15 cellular contexts compared by ENCODE assay signal in the genomic region with DNA sequence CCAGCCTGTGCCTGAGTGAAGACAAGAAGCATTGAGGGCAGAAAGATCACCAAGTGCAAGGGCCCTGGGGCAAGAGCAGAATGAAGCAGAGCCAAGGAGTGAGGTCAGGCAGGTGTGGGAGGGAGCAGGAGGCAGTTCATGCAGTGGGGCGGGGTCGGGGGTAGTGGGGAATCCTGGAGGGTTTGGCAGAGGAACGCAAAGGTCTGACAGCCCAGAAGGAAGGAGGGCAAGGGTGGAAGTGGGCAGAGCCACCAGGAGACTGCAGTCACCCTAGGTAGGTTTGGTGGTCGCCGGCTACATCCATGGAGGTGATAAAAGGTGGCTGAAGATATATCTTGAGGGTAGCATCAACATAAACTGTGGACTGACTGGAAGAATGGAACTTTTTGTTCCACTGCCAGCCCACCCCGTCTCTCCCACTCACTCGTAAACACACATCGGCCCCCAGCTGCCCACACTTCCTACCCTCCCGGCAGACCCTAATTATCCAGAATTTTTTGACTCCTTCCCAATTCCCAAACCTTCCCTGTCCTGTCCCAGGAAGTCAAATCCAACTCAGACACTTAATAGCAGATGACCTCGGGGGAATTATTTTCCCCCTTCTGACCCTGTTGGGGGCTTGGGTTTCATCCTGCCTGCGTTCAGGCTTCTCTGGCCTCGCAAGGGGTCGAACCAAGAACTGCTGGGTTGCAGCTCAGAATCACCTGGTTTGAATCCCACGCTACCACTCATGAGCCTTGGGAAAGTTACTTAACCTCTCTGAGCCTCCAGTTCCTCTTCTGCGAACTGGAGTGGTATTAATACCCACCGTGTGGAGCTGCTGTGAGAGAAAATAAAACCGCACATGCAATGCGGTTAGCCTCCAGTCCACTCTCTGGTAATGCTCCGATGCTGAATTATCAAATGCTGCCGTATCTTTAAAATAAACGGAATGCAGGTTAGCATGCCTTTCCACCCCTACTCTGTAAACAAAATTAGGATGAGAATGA.
DNase-seq lines count a peak whose midpoint lies in the region; ATAC-seq and TF ChIP-seq lines count a peak whose summit lies in the region.
"Had no signal": no experiment of that assay in that cellular context is flagged by ENCODE, and none has a peak within 500 bp of the region (broad histone marks: within the 10 kb centered on the region; RNA-seq: fewer than 3 reads in every experiment).

No MANE protein-coding gene starts in this region.

- no peak for ATAC-seq in GM18511 (IDR thresholded peaks at IDR 0.05; ENCODE audit: unreplicated experiment)
- ATAC-seq: A549 had no signal

- no peaks in the 10 kb centered on the region for H3K9me2 ChIP-seq in OCI-LY1 (ENCODE audit: low read depth, low read length)

- no peak overlapping the region for H3K4me3 ChIP-seq in mammary epithelial cell (replicated peaks in 1 of 3; ENCODE audit: insufficient read depth in 1 of 3, low read depth in 2 of 3, low read length in 3 of 3)
- H3K4me3 ChIP-seq in OCI-LY1 (ENCODE audit: low read depth, low read length, poor library complexity, severe bottlenecking) = no peak overlapping the region
- H3K4me3 ChIP-seq in iPS-18a (ENCODE audit: low read length) = peak overlapping the region; percentile 14
- H3K4me3 ChIP-seq in stomach smooth muscle (ENCODE audit: low read length in 2 of 2) = no peak overlapping the region
- H3K4me3 ChIP-seq: A549 had no signal

- dilution Hi-C loops in mammary epithelial cell (cut with HindIII; ENCODE audit: low sequenced_read_pairs) = no loop called here

- no peak overlapping the region for H3K4me2 ChIP-seq in mammary epithelial cell (ENCODE audit: insufficient read depth, low read depth, low read length)
- H3K4me2 ChIP-seq in OCI-LY1 (ENCODE audit: low read length) = no peak overlapping the region; the same call in 1 of the 2 replicates
- H3K4me2 ChIP-seq: A549 had no signal

- CTCF ChIA-PET in MCF 10A (lab: Yijun Ruan, JAX) = no interaction called here
- CTCF ChIA-PET in mammary epithelial cell (lab: Charles Lee; ENCODE audit: low non-redundant PET) = no interaction called here

- TF ChIP-seq CTCF in MCF 10A (IDR thresholded peaks at IDR 0.05; ENCODE audit: unreplicated experiment) (no peak), mammary epithelial cell (conservative IDR thresholded peaks at IDR 0.05 in 1 of 2, IDR thresholded peaks at IDR 0.05 in 1 of 2; ENCODE audit: extremely low read depth in 1 of 2, insufficient read depth in 1 of 2, low read depth in 1 of 2, low read length in 2 of 2) (no peak), OCI-LY1 (IDR thresholded peaks at IDR 0.05; ENCODE audit: low read length) (no peak)

- H3K4me1 ChIP-seq in mammary epithelial cell (ENCODE audit: insufficient read depth, low read length) (peaks cover 29% of the 10 kb centered on the region), OCI-LY1 (ENCODE audit: insufficient read depth, low read length, severe bottlenecking) (peaks cover 68% of the 10 kb centered on the region), iPS-18a (ENCODE audit: control insufficient read depth, low read depth, low read length) (peaks cover 44% of the 10 kb centered on the region), stomach smooth muscle (ENCODE audit: control insufficient read depth, insufficient read depth, low read length) (peaks cover 28% of the 10 kb centered on the region)

- WGBS in mammary epithelial cell (ENCODE audit: low coverage, missing lambda C conversion rate) = 90% methylated on average over 13 of the region's 21 CpGs

- peak overlapping the region; percentile 30 for H3K27ac Mint-ChIP-seq in MCF 10A (ENCODE audit: low read depth, unreplicated experiment)
- H3K27ac Mint-ChIP-seq: type B pancreatic cell had no signal

- POLR2A ChIA-PET in MCF 10A (lab: Yijun Ruan, JAX) = no interaction called here

- BruUV-seq in MCF 10A (replicated peaks; lab: Mats Ljungman, UMichigan) (no TSS peak), mammary epithelial cell (replicated peaks; lab: Mats Ljungman, UMichigan) (no TSS peak)

- H3F3A ChIP-seq in OCI-LY1 (ENCODE audit: insufficient read depth, low read length) = no peaks in the 10 kb centered on the region

- intact Hi-C loops in MCF 10A (cut with micrococcal nuclease) = no loop called here
- intact Hi-C loops in mammary epithelial cell (cut with micrococcal nuclease) = no loop called here

- no peak overlapping the region for H2AFZ ChIP-seq in mammary epithelial cell (ENCODE audit: low read depth, low read length)
- H2AFZ ChIP-seq in OCI-LY1 (ENCODE audit: low read length) = no peak overlapping the region

- in situ Hi-C loops in mammary epithelial cell (cut with MboI; ENCODE audit: low sequenced_read_pairs in 2 of 2) = no loop called here

- H3K27me3 Mint-ChIP-seq in MCF 10A (ENCODE audit: insufficient read depth, unreplicated experiment) = no peaks in the 10 kb centered on the region

- H3K9me3 ChIP-seq in mammary epithelial cell (replicated peaks; ENCODE audit: insufficient read depth, low read length) (no peaks in the 10 kb centered on the region), OCI-LY1 (ENCODE audit: low read length) (no peaks in the 10 kb centered on the region), iPS-18a (ENCODE audit: control insufficient read depth, low read depth, low read length) (no peaks in the 10 kb centered on the region), stomach smooth muscle (ENCODE audit: control insufficient read depth in 2 of 2, low read length in 2 of 2) (no peaks in the 10 kb centered on the region)
- H3K9me3 ChIP-seq: A549 had no signal

- H4K20me1 ChIP-seq in mammary epithelial cell (ENCODE audit: insufficient read depth, low read length) (no peaks in the 10 kb centered on the region), OCI-LY1 (ENCODE audit: insufficient read depth, low read length) (no peaks in the 10 kb centered on the region)

- no peaks in the 10 kb centered on the region for H3K27me3 ChIP-seq in mammary epithelial cell (ENCODE audit: insufficient read depth, low read length)
- H3K27me3 ChIP-seq in OCI-LY1 (ENCODE audit: insufficient read depth, low read length) = no peaks in the 10 kb centered on the region
- no peaks in the 10 kb centered on the region for H3K27me3 ChIP-seq in iPS-18a (ENCODE audit: control insufficient read depth, insufficient read depth, low read length)
- H3K27me3 ChIP-seq in stomach smooth muscle (ENCODE audit: control insufficient read depth in 1 of 2, insufficient read depth in 2 of 2, low read length in 2 of 2) = no peaks in the 10 kb centered on the region

- H3K27ac ChIP-seq in mammary epithelial cell (ENCODE audit: insufficient read depth, low read depth, low read length) = no peak overlapping the region
- H3K27ac ChIP-seq in OCI-LY1 (ENCODE audit: low read depth, low read length, poor library complexity, severe bottlenecking) = peak overlapping the region; percentile 50
- no peak overlapping the region for H3K27ac ChIP-seq in iPS-18a (ENCODE audit: low read length)
- peak overlapping the region; percentile 41 for H3K27ac ChIP-seq in stomach smooth muscle (ENCODE audit: low read length)

- no peak overlapping the region for H3K4me3 Mint-ChIP-seq in MCF 10A (ENCODE audit: unreplicated experiment)

- H3K79me2 ChIP-seq in mammary epithelial cell (ENCODE audit: insufficient read depth, low read length) = no peaks in the 10 kb centered on the region
- no peaks in the 10 kb centered on the region for H3K79me2 ChIP-seq in OCI-LY1 (ENCODE audit: insufficient read depth, low read length)

- no peaks in the 10 kb centered on the region for H3K36me3 ChIP-seq in mammary epithelial cell (ENCODE audit: insufficient read depth, low read length)
- no peaks in the 10 kb centered on the region for H3K36me3 ChIP-seq in OCI-LY1 (ENCODE audit: insufficient read depth, low read length)
- H3K36me3 ChIP-seq in iPS-18a (ENCODE audit: control insufficient read depth, low read depth, low read length) = no peaks in the 10 kb centered on the region
- H3K36me3 ChIP-seq in stomach smooth muscle (ENCODE audit: control insufficient read depth in 2 of 2, insufficient read depth in 2 of 2, low read length in 2 of 2) = no peaks in the 10 kb centered on the region

- no peaks in the 10 kb centered on the region for H3K36me3 Mint-ChIP-seq in MCF 10A (ENCODE audit: insufficient read depth, unreplicated experiment)
- H3K36me3 Mint-ChIP-seq: type B pancreatic cell had no signal

- no peaks in the 10 kb centered on the region for H3K9me3 Mint-ChIP-seq in MCF 10A (ENCODE audit: unreplicated experiment)
- H3K9me3 Mint-ChIP-seq: type B pancreatic cell had no signal

- peak; percentile 38 for DNase-seq in MCF 10A (ENCODE audit: unreplicated experiment)
- DNase-seq in mammary epithelial cell = no peak
- DNase-seq in NCI-H2227 (lab: John Stamatoyannopoulos, UW; ENCODE audit: unreplicated experiment) = no peak
- DNase-seq in GM19238 (ENCODE audit: insufficient read length, low spot score) = no peak
- DNase-seq: activated CD4-positive, alpha-beta T cell treated with anti-CD3 and anti-CD28 coated beads for 4 hours; activated T-cell treated with anti-CD3 and anti-CD28 coated beads for 4 hours; GF-D8; stimulated activated CD4-positive, alpha-beta T cell treated with anti-CD3 and anti-CD28 coated beads, Interleukin-2, amount 100 ng/mL, for 24 hours; T-helper 2 cell had no signal

- no peak overlapping the region for H3K9ac ChIP-seq in mammary epithelial cell (ENCODE audit: insufficient read depth, low read length)
- H3K9ac ChIP-seq in OCI-LY1 (ENCODE audit: low read length) = no peak overlapping the region
- H3K9ac ChIP-seq in iPS-18a (ENCODE audit: low read length) = no peak overlapping the region
- no peak overlapping the region for H3K9ac ChIP-seq in stomach smooth muscle (ENCODE audit: low read length in 2 of 2)

- H3K4me1 Mint-ChIP-seq in MCF 10A (ENCODE audit: insufficient read depth, unreplicated experiment) = peaks cover 23% of the 10 kb centered on the region

Comparison
In these comparisons a context has a peak if more than half of its experiments do, and no peak if none do; other contexts are left out.
1. H3K27ac ChIP-seq: peak in OCI-LY1 (single experiment) and stomach smooth muscle (single experiment); none in mammary epithelial cell (single experiment) and iPS-18a (single experiment).